ENCODE assay signal across 8 cellular contexts in genomic region chr18:63367241-63367953, GRCh38. TPM values are rescaled to one million over a fixed set of nuclear protein-coding genes. Genes with fewer than 3 reads are reported as not detected.
DNase-seq lines count a peak whose midpoint lies in the region; ATAC-seq, FAIRE-seq and TF ChIP-seq lines count a peak whose summit lies in the region.

No MANE protein-coding gene starts in this region.

- FAIRE-seq in kidney (lab: Jason Lieb, UNC) = peak; percentile 62

- DNase-seq in AML-193 (lab: John Stamatoyannopoulos, UW) = peak; percentile 81 to 83
- DNase-seq in NCI-H446 (lab: John Stamatoyannopoulos, UW) = peak; percentile 93 to 98
- peak; percentile 66 for DNase-seq in activated CD4-positive, alpha-beta T cell treated with anti-CD3 and anti-CD28 coated beads for 1 hour
- DNase-seq in choroid plexus epithelial cell (ENCODE audit: low read depth) = peak; percentile 99
- peak; percentile 99 for DNase-seq in kidney
- DNase-seq in stimulated activated CD4-positive, alpha-beta T cell treated with anti-CD3 and anti-CD28 coated beads, Interleukin-15, amount 100 ng/mL, for 1 hour (ENCODE audit: low read depth in 1 of 2, low spot score in 1 of 2) = peak; percentile 57 to 77

- H3K9me3 ChIP-seq in kidney (ENCODE audit: control insufficient read depth in 1 of 2, low read length in 2 of 2) = no peaks in the 10 kb centered on the region

- peak overlapping the region; percentile 49 to 84 for H3K9ac ChIP-seq in kidney (ENCODE audit: low read length in 2 of 2)

- H3K4me1 ChIP-seq in kidney (ENCODE audit: control insufficient read depth in 1 of 2, insufficient read depth in 1 of 2, low read depth in 1 of 2, low read length in 2 of 2) = peaks cover 0 to 3% of the 10 kb centered on the region in 2 donors

- peaks cover 0 to 1% of the 10 kb centered on the region in 2 donors for H3K36me3 ChIP-seq in kidney (ENCODE audit: control insufficient read depth in 1 of 2, insufficient read depth in 2 of 2, low read length in 2 of 2)

- intact Hi-C loops in kidney (cut with DNase I) = no loop called here

- H3K4me3 ChIP-seq in choroid plexus epithelial cell (ENCODE audit: low read depth, low read length) = peak overlapping the region; percentile 93
- peak overlapping the region; percentile 95 to 99 for H3K4me3 ChIP-seq in kidney (ENCODE audit: low read length in 2 of 2)

- H3K27ac ChIP-seq in kidney (ENCODE audit: low read depth in 2 of 2, low read length in 2 of 2) = peak overlapping the region; percentile 91 to 94

- ATAC-seq in GM19043 (IDR thresholded peaks at IDR 0.05; ENCODE audit: low read depth, unreplicated experiment) (peak; percentile 80), HG03354 (IDR thresholded peaks at IDR 0.05; ENCODE audit: poor library complexity, severe bottlenecking, unreplicated experiment) (peak; percentile 89)

- no peak for TF ChIP-seq CTCF in choroid plexus epithelial cell (conservative IDR thresholded peaks at IDR 0.05; ENCODE audit: low read depth, low read length)
- TF ChIP-seq CTCF in kidney (IDR thresholded peaks at IDR 0.05; ENCODE audit: borderline replicate concordance, extremely low read depth, insufficient read depth) = no peak

RNA-seq across cellular contexts. Expression of gene KDSR, which starts 0.4 kb away (rescaled TPM):
- total RNA-seq in kidney = 73.5 TPM
- 22.5 TPM for polyA plus RNA-seq in kidney (ENCODE audit: insufficient read depth, low read depth, low replicate concordance)

RNA-seq across cellular contexts. Expression of gene BCL2, which starts 47.8 kb away (rescaled TPM):
- total RNA-seq in kidney = 39.2 TPM
- polyA plus RNA-seq in kidney (ENCODE audit: insufficient read depth, low read depth, low replicate concordance) = 6.0 TPM

RNA-seq across cellular contexts. Expression of gene VPS4B, which starts 54.9 kb away (rescaled TPM):
- 63.7 TPM for total RNA-seq in kidney
- 15.7 TPM for polyA plus RNA-seq in kidney (ENCODE audit: insufficient read depth, low read depth, low replicate concordance)

Comparison
In these comparisons a context has a peak if more than half of its experiments do, and no peak if none do; other contexts are left out.
1. Peak in every context shown above with its lines: DNase-seq, ATAC-seq, H3K4me3 ChIP-seq and H3K27ac ChIP-seq.